Comparison of ENCODE assay signal across 18 cellular contexts in genomic region chr14:90375934-90376333, GRCh38. TPM values are rescaled to one million over a fixed set of nuclear protein-coding genes. Genes with fewer than 3 reads are reported as not detected.
DNase-seq lines count a peak whose midpoint lies in the region; ATAC-seq and TF ChIP-seq lines count a peak whose summit lies in the region.
"Had no signal": no experiment of that assay in that cellular context is flagged by ENCODE, and none has a peak within 500 bp of the region (broad histone marks: within the 10 kb centered on the region; RNA-seq: fewer than 3 reads in every experiment).

No MANE protein-coding gene starts in this region.

- H3K27ac ChIP-seq in mammary epithelial cell (ENCODE audit: insufficient read depth, low read depth, low read length) = no peak overlapping the region

- TF ChIP-seq CTCF in mammary epithelial cell (conservative IDR thresholded peaks at IDR 0.05 in 1 of 2, IDR thresholded peaks at IDR 0.05 in 1 of 2; ENCODE audit: extremely low read depth in 1 of 2, insufficient read depth in 1 of 2, low read depth in 1 of 2, low read length in 2 of 2) (no peak), MCF 10A (IDR thresholded peaks at IDR 0.05; ENCODE audit: unreplicated experiment) (no peak)

- peaks cover 9% of the 10 kb centered on the region for H3K27me3 Mint-ChIP-seq in MCF 10A (ENCODE audit: insufficient read depth, unreplicated experiment)
- no peaks in the 10 kb centered on the region for H3K27me3 Mint-ChIP-seq in T-helper 17 cell

- CTCF ChIA-PET in mammary epithelial cell (lab: Charles Lee; ENCODE audit: low non-redundant PET) = no interaction called here
- CTCF ChIA-PET in MCF 10A (lab: Yijun Ruan, JAX) = no interaction called here

- H3K27ac Mint-ChIP-seq in MCF 10A (ENCODE audit: low read depth, unreplicated experiment) = no peak overlapping the region
- peak overlapping the region; percentile 21 for H3K27ac Mint-ChIP-seq in T-helper 17 cell

- intact Hi-C loops in mammary epithelial cell (cut with micrococcal nuclease) = no loop called here
- intact Hi-C loops in MCF 10A (cut with micrococcal nuclease) = no loop called here

- H3K27me3 ChIP-seq in mammary epithelial cell (ENCODE audit: insufficient read depth, low read length) (no peaks in the 10 kb centered on the region), H7 (ENCODE audit: control insufficient read depth, insufficient read depth, low read length) (no peaks in the 10 kb centered on the region)

- no peak for ATAC-seq in T-helper 17 cell
- ATAC-seq: HepG2, SK-N-SH treated with all-trans-retinoic acid at 6 μM for 48 hours had no signal

- H3K36me3 Mint-ChIP-seq in MCF 10A (ENCODE audit: insufficient read depth, unreplicated experiment) = no peaks in the 10 kb centered on the region
- no peaks in the 10 kb centered on the region for H3K36me3 Mint-ChIP-seq in T-helper 17 cell (ENCODE audit: low read depth)
- H3K36me3 Mint-ChIP-seq: CD4-positive, CD25-positive, alpha-beta regulatory T cell had no signal

- no peaks in the 10 kb centered on the region for H3K9me3 ChIP-seq in mammary epithelial cell (replicated peaks; ENCODE audit: insufficient read depth, low read length)
- no peaks in the 10 kb centered on the region for H3K9me3 ChIP-seq in T-helper 17 cell (ENCODE audit: control insufficient read depth, low read length, poor library complexity, severe bottlenecking)

- H2AFZ ChIP-seq in mammary epithelial cell (ENCODE audit: low read depth, low read length) = no peak overlapping the region

- H3K4me3 Mint-ChIP-seq in MCF 10A (ENCODE audit: unreplicated experiment) (no peak overlapping the region), T-helper 17 cell (no peak overlapping the region)

- no peaks in the 10 kb centered on the region for H3K4me1 Mint-ChIP-seq in MCF 10A (ENCODE audit: insufficient read depth, unreplicated experiment)
- peaks cover 3% of the 10 kb centered on the region for H3K4me1 Mint-ChIP-seq in T-helper 17 cell

- H3K36me3 ChIP-seq in mammary epithelial cell (ENCODE audit: insufficient read depth, low read length) (no peaks in the 10 kb centered on the region), H7 (replicated peaks; ENCODE audit: control insufficient read depth, insufficient read depth, low read length) (no peaks in the 10 kb centered on the region)

- WGBS in mammary epithelial cell (ENCODE audit: low coverage, missing lambda C conversion rate) = 52% methylated on average over 4 of the region's 4 CpGs

- H3K4me3 ChIP-seq in mammary epithelial cell (replicated peaks in 1 of 3; ENCODE audit: insufficient read depth in 1 of 3, low read depth in 2 of 3, low read length in 3 of 3) (no peak overlapping the region), H7 (ENCODE audit: insufficient read depth, low read depth, low read length) (no peak overlapping the region)

- dilution Hi-C loops in mammary epithelial cell (cut with HindIII; ENCODE audit: low sequenced_read_pairs) = no loop called here

- no peak overlapping the region for H3K4me2 ChIP-seq in mammary epithelial cell (ENCODE audit: insufficient read depth, low read depth, low read length)

- no peak overlapping the region for H3K9ac ChIP-seq in mammary epithelial cell (ENCODE audit: insufficient read depth, low read length)

- no peaks in the 10 kb centered on the region for H4K20me1 ChIP-seq in mammary epithelial cell (ENCODE audit: insufficient read depth, low read length)

- BruUV-seq in mammary epithelial cell (replicated peaks; lab: Mats Ljungman, UMichigan) (no TSS peak), MCF 10A (replicated peaks; lab: Mats Ljungman, UMichigan) (no TSS peak)

- H3K4me1 ChIP-seq in mammary epithelial cell (ENCODE audit: insufficient read depth, low read length) = no peaks in the 10 kb centered on the region

- no peaks in the 10 kb centered on the region for H3K9me3 Mint-ChIP-seq in MCF 10A (ENCODE audit: unreplicated experiment)
- H3K9me3 Mint-ChIP-seq: CD4-positive, CD25-positive, alpha-beta regulatory T cell had no signal

- in situ Hi-C loops in mammary epithelial cell (cut with MboI; ENCODE audit: low sequenced_read_pairs in 2 of 2) = no loop called here

- H3K79me2 ChIP-seq in mammary epithelial cell (ENCODE audit: insufficient read depth, low read length) = no peaks in the 10 kb centered on the region

- POLR2A ChIA-PET in MCF 10A (lab: Yijun Ruan, JAX) = no interaction called here

- DNase-seq in mammary epithelial cell (peak; percentile 35), MCF 10A (ENCODE audit: unreplicated experiment) (no peak), NCI-H2081 treated with DMSO at 0.1 percent for 48 hours (lab: John Stamatoyannopoulos, UW) (peak; percentile 82), T-helper 17 cell (no peak), H7 (no peak), mesenteric fat pad (ENCODE audit: low spot score) (no peak), dedifferentiated amniotic fluid mesenchymal stem cell (ENCODE audit: extremely low spot score) (no peak), iPS-NIHi11 (ENCODE audit: low spot score) (no peak)
- DNase-seq: CD4-positive, CD25-positive, alpha-beta regulatory T cell; DMS79 treated with DMSO at 0.1 percent for 48 hours; GDM1; MM.1S; NCI-H1105; NCI-H2029 treated with DMSO at 0.1 percent for 48 hours; Right ventricle myocardium superior; T-helper 2 cell had no signal

RNA-seq across cellular contexts. Expression of gene CALM1, which starts 20.9 kb away (rescaled TPM):
- total RNA-seq in mammary epithelial cell (100 to 1,000 TPM; 285 to 340 TPM), MCF 10A (2022) (122 and 140 TPM in 2 replicates), T-helper 17 cell (100 to 1,000 TPM; 872 to 886 TPM), mesenteric fat pad (549 TPM)
- polyA plus RNA-seq in mammary epithelial cell = 607 TPM
- 279 TPM for polyA minus RNA-seq in mammary epithelial cell
- 410 and 535 TPM in 2 replicates for total RNA-seq in H7 (2014; rRNA removed; shearing (Covaris generic))

RNA-seq across cellular contexts. Expression of gene NRDE2, which starts 44.2 kb away (rescaled TPM):
- total RNA-seq in mammary epithelial cell (10 to 100 TPM; 10.3 to 12.7 TPM), MCF 10A (2022) (16.5 and 18.4 TPM in 2 replicates), T-helper 17 cell (10 to 100 TPM; 18.6 to 21.5 TPM), mesenteric fat pad (17.2 TPM)
- 7.2 TPM for polyA plus RNA-seq in mammary epithelial cell
- 16.5 TPM for polyA minus RNA-seq in mammary epithelial cell
- 3.6 and 8.2 TPM in 2 replicates for total RNA-seq in H7 (2014; rRNA removed; shearing (Covaris generic))

Comparison
In these comparisons a context has a peak if more than half of its experiments do, and no peak if none do; other contexts are left out.
1. DNase-seq: peak in mammary epithelial cell (single experiment) and NCI-H2081 treated with DMSO at 0.1 percent for 48 hours (single experiment); none in MCF 10A (single experiment), T-helper 17 cell (0 of 3), H7 (single experiment), mesenteric fat pad (single experiment), dedifferentiated amniotic fluid mesenchymal stem cell (single experiment) and iPS-NIHi11 (single experiment).